In genomic region chr15:67945951-67946700, GRCh38 we compare ENCODE assay signal across 8 cellular contexts.
DNase-seq lines count a peak whose midpoint lies in the region; ATAC-seq and TF ChIP-seq lines count a peak whose summit lies in the region.

No MANE protein-coding gene starts in this region.

- intact Hi-C loops in sciatic nerve (cut with DNase I), result loop anchor here (10.0 kb wide), 1 partner anchor 51 kb away; no protein-coding TSS in a partner anchor

- in situ Hi-C loops in SK-MEL-5 (cut with HindIII; ENCODE audit: low pct_unique_long_range_greater_than_20kb, low sequenced_read_pairs), result no loop called here

- TF ChIP-seq CTCF in fibroblast of villous mesenchyme (IDR thresholded peaks at IDR 0.05; ENCODE audit: insufficient read depth, low read depth, low read length), result no peak

- peak; percentile 93 for ATAC-seq in sciatic nerve
- ATAC-seq in GM21360 (IDR thresholded peaks at IDR 0.05; ENCODE audit: unreplicated experiment), result no peak
- no peak for ATAC-seq in GM18505 (IDR thresholded peaks at IDR 0.05; ENCODE audit: unreplicated experiment)
- ATAC-seq in HG03378 (IDR thresholded peaks at IDR 0.05; ENCODE audit: unreplicated experiment), result no peak
- no peak for ATAC-seq in GM21717 (IDR thresholded peaks at IDR 0.05; ENCODE audit: unreplicated experiment)

- H3K4me3 ChIP-seq in fibroblast of villous mesenchyme (ENCODE audit: low read depth, low read length), result no peak overlapping the region

- TF ChIP-seq POLR2A in GM18505 (IDR thresholded peaks at IDR 0.05; ENCODE audit: borderline replicate concordance, extremely low read depth, insufficient read depth, insufficient read length), result no peak

- DNase-seq in H4 (ENCODE audit: low spot score) (peak; percentile 83), SK-MEL-5 (ENCODE audit: low read depth, low spot score) (peak; percentile 90), fibroblast of villous mesenchyme (ENCODE audit: low read depth) (peak; percentile 31), sciatic nerve (ENCODE audit: low spot score) (no peak)
